In the genomic region with DNA sequence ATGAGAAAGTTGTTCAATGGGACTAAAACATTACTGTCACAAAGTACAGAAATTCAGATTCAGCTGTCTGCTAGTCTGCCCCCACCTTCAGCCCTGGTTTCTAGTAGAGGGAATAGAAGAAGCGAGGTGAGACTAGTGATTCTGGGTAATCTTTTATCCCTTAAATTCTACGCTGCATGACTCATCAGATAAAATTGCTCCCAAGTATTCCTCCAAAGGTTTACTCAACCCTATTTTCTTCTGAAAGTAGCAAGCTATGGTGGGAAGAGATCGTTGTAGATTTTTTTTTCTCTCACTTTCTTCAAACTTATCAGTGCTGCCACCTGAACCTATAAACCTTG, we compare ENCODE assay signal across 27 cellular contexts.
DNase-seq lines count a peak whose midpoint lies in the region; ATAC-seq, FAIRE-seq and TF ChIP-seq lines count a peak whose summit lies in the region.
"Had no signal": no experiment of that assay in that cellular context is flagged by ENCODE, and none has a peak within 500 bp of the region (broad histone marks: within the 10 kb centered on the region; RNA-seq: fewer than 3 reads in every experiment).

No MANE protein-coding gene starts in this region.

- peaks cover under 1% of the 10 kb centered on the region for H3K36me3 Mint-ChIP-seq in effector memory CD8-positive, alpha-beta T cell (ENCODE audit: insufficient read depth)
- H3K36me3 Mint-ChIP-seq: activated CD4-positive, alpha-beta memory T cell treated with anti-CD3 and anti-CD28 coated beads for 36 hours; CD8-positive, alpha-beta memory T cell had no signal

- no peak for FAIRE-seq in bronchial epithelial cell (lab: Jason Lieb, UNC)
- FAIRE-seq: GM12891, islet of Langerhans, K562 had no signal

- no peak for ATAC-seq in HG03280 (IDR thresholded peaks at IDR 0.05; ENCODE audit: unreplicated experiment)
- no peak for ATAC-seq in effector memory CD8-positive, alpha-beta T cell (replicated peaks)
- ATAC-seq: activated T-cell treated with anti-CD3 and anti-CD28 coated beads, Interleukin-2, amount 50 U/mL, for 72 hours; HCT116; K562; left lung had no signal

- H2AFZ ChIP-seq in osteoblast (ENCODE audit: low read length): no peak overlapping the region

- H3K4me1 ChIP-seq in osteoblast (ENCODE audit: insufficient read depth, low read length): no peaks in the 10 kb centered on the region
- H3K4me1 ChIP-seq: left lung, right atrium auricular region had no signal

- H3K9me3 Mint-ChIP-seq in effector memory CD8-positive, alpha-beta T cell: peaks cover 0 to 6% of the 10 kb centered on the region in 2 donors
- H3K9me3 Mint-ChIP-seq: activated CD4-positive, alpha-beta memory T cell treated with anti-CD3 and anti-CD28 coated beads for 36 hours; neural crest cell had no signal

- DNase-seq in EH (ENCODE audit: low read depth) (peak; percentile 14), M059J (ENCODE audit: low read depth) (peak; percentile 36), bronchial epithelial cell (ENCODE audit: low read depth) (peak; percentile 4), osteoblast (ENCODE audit: insufficient read length, low spot score, missing footprints) (peak; percentile 34), ecto neural progenitor cell (ENCODE audit: low spot score) (no peak)
- no peak for DNase-seq in effector memory CD8-positive, alpha-beta T cell
- DNase-seq: activated CD4-positive, alpha-beta memory T cell treated with anti-CD3 and anti-CD28 coated beads for 36 hours; activated CD4-positive, alpha-beta T cell treated with anti-CD3 and anti-CD28 coated beads for 1 hour; activated naive CD4-positive, alpha-beta T cell treated with Interleukin-2 at 50 U/mL for 16 hours; activated T-cell treated with anti-CD3 and anti-CD28 coated beads, Interleukin-2, amount 50 U/mL, for 72 hours; CD8-positive, alpha-beta memory T cell; left lung; mesendoderm; NCI-H1417; NCI-H2029 treated with DMSO at 0.1 percent for 48 hours; NCI-H526; SHP77; stimulated activated naive CD4-positive, alpha-beta T cell; T-helper 2 cell had no signal

- no peaks in the 10 kb centered on the region for H3K79me2 ChIP-seq in osteoblast (ENCODE audit: insufficient read depth, low read length)

- no peak for TF ChIP-seq CTCF in bronchial epithelial cell (IDR thresholded peaks at IDR 0.05; ENCODE audit: insufficient read depth, low read length, severe bottlenecking)
- TF ChIP-seq CTCF in osteoblast (IDR thresholded peaks at IDR 0.05; ENCODE audit: extremely low read depth, low read depth, low read length): no peak

- H3K27ac Mint-ChIP-seq in effector memory CD8-positive, alpha-beta T cell: no peak overlapping the region
- H3K27ac Mint-ChIP-seq: activated CD4-positive, alpha-beta memory T cell treated with anti-CD3 and anti-CD28 coated beads for 36 hours; activated T-cell treated with anti-CD3 and anti-CD28 coated beads, Interleukin-2, amount 50 U/mL, for 72 hours; CD8-positive, alpha-beta memory T cell had no signal

- H3K27me3 ChIP-seq in bronchial epithelial cell (ENCODE audit: control insufficient read depth, insufficient read depth, low read length) (no peaks in the 10 kb centered on the region), osteoblast (ENCODE audit: insufficient read depth, low read length) (no peaks in the 10 kb centered on the region)
- H3K27me3 ChIP-seq: left lung, right atrium auricular region had no signal

- no peak overlapping the region for H3K4me3 Mint-ChIP-seq in effector memory CD8-positive, alpha-beta T cell
- H3K4me3 Mint-ChIP-seq: activated CD4-positive, alpha-beta memory T cell treated with anti-CD3 and anti-CD28 coated beads for 36 hours; activated T-cell treated with anti-CD3 and anti-CD28 coated beads, Interleukin-2, amount 50 U/mL, for 72 hours; CD8-positive, alpha-beta memory T cell; neural crest cell had no signal

- H3K9me3 ChIP-seq in osteoblast (ENCODE audit: low read depth, low read length): no peaks in the 10 kb centered on the region
- H3K9me3 ChIP-seq: left lung, right atrium auricular region had no signal

- H4K20me1 ChIP-seq in osteoblast (ENCODE audit: insufficient read depth, low read length): no peaks in the 10 kb centered on the region

- H3K4me2 ChIP-seq in osteoblast (ENCODE audit: insufficient read depth, low read length): no peak overlapping the region
- H3K4me2 ChIP-seq: smooth muscle cell had no signal

- H3K4me1 Mint-ChIP-seq in effector memory CD8-positive, alpha-beta T cell (ENCODE audit: low read depth in 2 of 2): no peaks in the 10 kb centered on the region
- H3K4me1 Mint-ChIP-seq: CD8-positive, alpha-beta memory T cell; neural crest cell had no signal

- H3K36me3 ChIP-seq in bronchial epithelial cell (ENCODE audit: control insufficient read depth, insufficient read depth, low read length) (no peaks in the 10 kb centered on the region), osteoblast (ENCODE audit: insufficient read depth, low read length) (no peaks in the 10 kb centered on the region)
- H3K36me3 ChIP-seq: left lung, right atrium auricular region had no signal

- H3K27ac ChIP-seq in osteoblast (ENCODE audit: low read depth, low read length): no peak overlapping the region
- H3K27ac ChIP-seq: left lung, right atrium auricular region had no signal

- H3K27me3 Mint-ChIP-seq in effector memory CD8-positive, alpha-beta T cell: no peaks in the 10 kb centered on the region
- H3K27me3 Mint-ChIP-seq: activated CD4-positive, alpha-beta memory T cell treated with anti-CD3 and anti-CD28 coated beads for 36 hours; CD8-positive, alpha-beta memory T cell had no signal

- H3K4me3 ChIP-seq in bronchial epithelial cell (ENCODE audit: low read depth, low read length) (no peak overlapping the region), osteoblast (ENCODE audit: insufficient read depth, low read length) (no peak overlapping the region)
- H3K4me3 ChIP-seq: K562, left lung, right atrium auricular region, smooth muscle cell had no signal

Comparison
In these comparisons a context has a peak if more than half of its experiments do, and no peak if none do; other contexts are left out.
1. DNase-seq: peak in EH (single experiment), M059J (single experiment), bronchial epithelial cell (single experiment) and osteoblast (single experiment); none in effector memory CD8-positive, alpha-beta T cell (0 of 3) and ecto neural progenitor cell (single experiment).